1 cellular context compared by ENCODE assay signal in genomic region chr2:234964631-234965461, GRCh38.
TF ChIP-seq lines count a peak whose summit lies in the region.

No MANE protein-coding gene starts in this region.

TF ChIP-seq in IMR-90, 13 proteins besides CTCF, POLR2A, EP300 and RAD21 (continued from another document):
- TF ChIP-seq BHLHE40 (IDR thresholded peaks at IDR 0.05; ENCODE audit: low read depth, low read length) (no peak), RCOR1 (IDR thresholded peaks at IDR 0.05; ENCODE audit: insufficient replicate concordance, low read length) (no peak), ELK1 (IDR thresholded peaks at IDR 0.05; ENCODE audit: borderline replicate concordance, low read depth, low read length) (no peak), MAFK (IDR thresholded peaks at IDR 0.05; ENCODE audit: low read depth, low read length) (no peak), CEBPB (IDR thresholded peaks at IDR 0.05; ENCODE audit: low read depth, low read length) (no peak), MAZ (IDR thresholded peaks at IDR 0.05; ENCODE audit: borderline replicate concordance, low read depth, low read length) (no peak), NFE2L2 (IDR thresholded peaks at IDR 0.05; ENCODE audit: low read depth, low read length) (no peak), CHD1 (IDR thresholded peaks at IDR 0.05; ENCODE audit: low read depth, low read length) (no peak), RFX5 (IDR thresholded peaks at IDR 0.05; ENCODE audit: low read depth, low read length) (no peak)
